In genomic region chr4:138978600-138978999, GRCh38 we compare ENCODE assay signal across 16 cellular contexts.
"Had no signal": no experiment of that assay in that cellular context is flagged by ENCODE, and none has a peak within 500 bp of the region (broad histone marks: within the 10 kb centered on the region; RNA-seq: fewer than 3 reads in every experiment).

No MANE protein-coding gene starts in this region.

- H3K9me3 ChIP-seq: esophagus muscularis mucosa, tibial nerve had no signal

- H3K27ac Mint-ChIP-seq: activated CD8-positive, alpha-beta T cell treated with anti-CD3 and anti-CD28 coated beads for 36 hours; activated naive CD4-positive, alpha-beta T cell treated with anti-CD3 and anti-CD28 coated beads, Interleukin-2, amount 50 U/mL, for 72 hours; T-helper 1 cell treated with Interleukin-12 subunit alpha and Interleukin-12 subunit beta and Interleukin-4 antibody, amounts not matched to agents 30 μg/mL and 1 μg/mL, for 36 hours had no signal

- H3K27ac ChIP-seq: esophagus muscularis mucosa, hepatocyte, parathyroid adenoma, tibial nerve had no signal

- H2AFZ ChIP-seq: hepatocyte, parathyroid adenoma had no signal

- ATAC-seq: activated CD8-positive, alpha-beta T cell treated with anti-CD3 and anti-CD28 coated beads for 36 hours; activated naive CD4-positive, alpha-beta T cell treated with anti-CD3 and anti-CD28 coated beads, Interleukin-2, amount 50 U/mL, for 72 hours; activated T-cell treated with anti-CD3 and anti-CD28 coated beads, Interleukin-2, amount 50 U/mL, for 4 hours; left ventricle myocardium superior had no signal

- H3K4me3 Mint-ChIP-seq: activated CD8-positive, alpha-beta T cell treated with anti-CD3 and anti-CD28 coated beads for 36 hours; activated T-cell treated with anti-CD3 and anti-CD28 coated beads, Interleukin-2, amount 50 U/mL, for 4 hours; T-helper 1 cell treated with Interleukin-12 subunit alpha and Interleukin-12 subunit beta and Interleukin-4 antibody, amounts not matched to agents 30 μg/mL and 1 μg/mL, for 36 hours had no signal

- H3K36me3 ChIP-seq: esophagus muscularis mucosa, tibial nerve had no signal

- H3K4me1 ChIP-seq: parathyroid adenoma had no signal

- H3K79me2 ChIP-seq: hepatocyte, parathyroid adenoma had no signal

- H3K27me3 Mint-ChIP-seq: activated CD8-positive, alpha-beta T cell treated with anti-CD3 and anti-CD28 coated beads for 36 hours had no signal

- H3K36me3 Mint-ChIP-seq: activated naive CD4-positive, alpha-beta T cell treated with anti-CD3 and anti-CD28 coated beads, Interleukin-2, amount 50 U/mL, for 72 hours had no signal

- DNase-seq: activated CD4-positive, alpha-beta T cell treated with anti-CD3 and anti-CD28 coated beads for 48 hours; activated CD8-positive, alpha-beta T cell treated with anti-CD3 and anti-CD28 coated beads for 36 hours; activated effector memory CD4-positive, alpha-beta T cell treated with anti-CD3 and anti-CD28 coated beads, Interleukin-2, amount 50 U/mL, for 16 hours; activated T-cell treated with anti-CD3 and anti-CD28 coated beads, Interleukin-2, amount 50 U/mL, for 4 hours; kidney glomerular epithelial cell; left ventricle myocardium superior; midbrain; stimulated activated CD4-positive, alpha-beta T cell treated with anti-CD3 and anti-CD28 coated beads, Interleukin-2, amount 100 ng/mL, for 48 hours; stimulated activated naive CD4-positive, alpha-beta T cell; substantia nigra had no signal

- H3K9me3 Mint-ChIP-seq: activated CD8-positive, alpha-beta T cell treated with anti-CD3 and anti-CD28 coated beads for 36 hours; activated naive CD4-positive, alpha-beta T cell treated with anti-CD3 and anti-CD28 coated beads, Interleukin-2, amount 50 U/mL, for 72 hours; activated T-cell treated with anti-CD3 and anti-CD28 coated beads, Interleukin-2, amount 50 U/mL, for 4 hours; T-helper 1 cell treated with Interleukin-12 subunit alpha and Interleukin-12 subunit beta and Interleukin-4 antibody, amounts not matched to agents 30 μg/mL and 1 μg/mL, for 36 hours had no signal

- H3K9ac ChIP-seq: parathyroid adenoma had no signal

- H3K4me3 ChIP-seq: esophagus muscularis mucosa, hepatocyte, tibial nerve had no signal

- H3K4me2 ChIP-seq: hepatocyte had no signal

- H3K27me3 ChIP-seq: esophagus muscularis mucosa, hepatocyte, tibial nerve had no signal
